ENCODE assay signal across 9 cellular contexts in the genomic region with DNA sequence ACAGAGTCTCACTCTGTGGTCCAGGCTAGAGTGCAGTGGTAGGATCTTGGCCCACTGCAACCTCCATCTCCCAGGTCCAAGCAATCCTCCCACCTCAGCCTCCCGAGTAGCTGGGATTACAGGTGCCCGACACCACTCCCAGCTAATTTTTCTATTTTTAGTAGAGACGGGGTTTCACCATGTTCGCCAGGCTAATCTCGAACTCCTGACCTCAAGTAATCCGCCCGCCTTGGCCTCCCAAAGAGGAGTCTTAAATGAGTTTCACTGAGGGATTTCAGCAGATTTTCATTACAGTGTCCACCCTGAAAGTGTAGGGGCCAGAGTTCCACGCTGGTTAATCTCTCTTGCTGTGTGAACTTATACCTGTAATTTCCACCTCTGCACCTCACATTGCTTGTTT. TPM values are rescaled to one million over a fixed set of nuclear protein-coding genes. Genes with fewer than 3 reads are reported as not detected.
A peak's percentile ranks its signal among the peaks of the same experiment; 100 is the strongest.
DNase-seq lines count a peak whose midpoint lies in the region; ATAC-seq, FAIRE-seq and TF ChIP-seq lines count a peak whose summit lies in the region.
"Had no signal": no experiment of that assay in that cellular context is flagged by ENCODE, and none has a peak within 500 bp of the region (broad histone marks: within the 10 kb centered on the region; RNA-seq: fewer than 3 reads in every experiment).

No MANE protein-coding gene starts in this region.

- TF ChIP-seq CTCF in HL-60 (IDR thresholded peaks at IDR 0.05; ENCODE audit: insufficient read depth, low read length) (no peak), astrocyte (IDR thresholded peaks at IDR 0.05; ENCODE audit: insufficient read depth, low read depth, low read length) (no peak), progenitor cell of endocrine pancreas (IDR thresholded peaks at IDR 0.05; ENCODE audit: unreplicated experiment) (no peak)

- H3K27me3 Mint-ChIP-seq in T-helper 1 cell treated with Interleukin-12 subunit alpha and Interleukin-12 subunit beta and Interleukin-4 antibody, amounts not matched to agents 30 μg/mL and 1 μg/mL, for 36 hours (ENCODE audit: low read depth): peaks cover 3% of the 10 kb centered on the region
- H3K27me3 Mint-ChIP-seq in astrocyte (ENCODE audit: low read depth, unreplicated experiment) (no peaks in the 10 kb centered on the region), progenitor cell of endocrine pancreas (peaks cover 4% of the 10 kb centered on the region)

- no peaks in the 10 kb centered on the region for H3K27me3 ChIP-seq in HL-60 (ENCODE audit: insufficient read depth, poor library complexity, severe bottlenecking)
- H3K27me3 ChIP-seq in astrocyte (ENCODE audit: insufficient read depth, low read length): no peaks in the 10 kb centered on the region

- ATAC-seq in GM18867 (IDR thresholded peaks at IDR 0.05; ENCODE audit: unreplicated experiment): no peak

- H3K9me3 Mint-ChIP-seq in T-helper 1 cell treated with Interleukin-12 subunit alpha and Interleukin-12 subunit beta and Interleukin-4 antibody, amounts not matched to agents 30 μg/mL and 1 μg/mL, for 36 hours: no peaks in the 10 kb centered on the region
- H3K9me3 Mint-ChIP-seq in astrocyte (ENCODE audit: unreplicated experiment) (no peaks in the 10 kb centered on the region), progenitor cell of endocrine pancreas (ENCODE audit: low read depth) (no peaks in the 10 kb centered on the region)

- H4K20me1 ChIP-seq in astrocyte (ENCODE audit: insufficient read depth, low read length): peaks cover 42% of the 10 kb centered on the region

- H3K36me3 Mint-ChIP-seq in T-helper 1 cell treated with Interleukin-12 subunit alpha and Interleukin-12 subunit beta and Interleukin-4 antibody, amounts not matched to agents 30 μg/mL and 1 μg/mL, for 36 hours (ENCODE audit: low read depth): peaks cover 44% of the 10 kb centered on the region
- H3K36me3 Mint-ChIP-seq in astrocyte (ENCODE audit: low read depth, unreplicated experiment) (peaks cover 27% of the 10 kb centered on the region), progenitor cell of endocrine pancreas (ENCODE audit: insufficient read depth) (peaks cover 25% of the 10 kb centered on the region)

- no peak overlapping the region for H3K4me2 ChIP-seq in astrocyte (ENCODE audit: low read length)

- no peak for FAIRE-seq in astrocyte (lab: Jason Lieb, UNC)

- H3K4me3 ChIP-seq in HL-60 (replicated peaks; ENCODE audit: insufficient read depth, low read length) (no peak overlapping the region), astrocyte (ENCODE audit: insufficient read depth, low read depth, low read length) (no peak overlapping the region)

- H3K4me3 Mint-ChIP-seq in T-helper 1 cell treated with Interleukin-12 subunit alpha and Interleukin-12 subunit beta and Interleukin-4 antibody, amounts not matched to agents 30 μg/mL and 1 μg/mL, for 36 hours: peak overlapping the region; percentile 99
- peak overlapping the region; percentile 98 for H3K4me3 Mint-ChIP-seq in astrocyte (ENCODE audit: unreplicated experiment)
- peak overlapping the region; percentile 92 for H3K4me3 Mint-ChIP-seq in progenitor cell of endocrine pancreas (ENCODE audit: low read depth)

- DNase-seq in T-helper 1 cell (no peak), HL-60 (ENCODE audit: low read depth in 1 of 2, low spot score in 1 of 2) (no peak), astrocyte (ENCODE audit: low read depth) (no peak), progenitor cell of endocrine pancreas (ENCODE audit: low spot score, unreplicated experiment) (no peak), pons (ENCODE audit: low spot score) (no peak), dermis blood vessel endothelial cell (no peak)

- H2AFZ ChIP-seq in astrocyte (ENCODE audit: low read depth, low read length): peak overlapping the region; percentile 57

- no peaks in the 10 kb centered on the region for H3K9me3 ChIP-seq in astrocyte (ENCODE audit: insufficient read depth, low read depth, low read length)

- peaks cover 30% of the 10 kb centered on the region for H3K36me3 ChIP-seq in astrocyte (ENCODE audit: insufficient read depth, low read length)

- H3K4me1 Mint-ChIP-seq in T-helper 1 cell treated with Interleukin-12 subunit alpha and Interleukin-12 subunit beta and Interleukin-4 antibody, amounts not matched to agents 30 μg/mL and 1 μg/mL, for 36 hours (ENCODE audit: low read depth): peaks cover 38% of the 10 kb centered on the region
- H3K4me1 Mint-ChIP-seq in astrocyte (ENCODE audit: low read depth, unreplicated experiment): peaks cover 24% of the 10 kb centered on the region
- H3K4me1 Mint-ChIP-seq in progenitor cell of endocrine pancreas (ENCODE audit: low read depth): peaks cover 38% of the 10 kb centered on the region

- H3K4me1 ChIP-seq in astrocyte (ENCODE audit: insufficient read depth, low read length): peaks cover 26% of the 10 kb centered on the region

- H3K27ac Mint-ChIP-seq in T-helper 1 cell treated with Interleukin-12 subunit alpha and Interleukin-12 subunit beta and Interleukin-4 antibody, amounts not matched to agents 30 μg/mL and 1 μg/mL, for 36 hours: no peak overlapping the region
- H3K27ac Mint-ChIP-seq in astrocyte (ENCODE audit: unreplicated experiment) (no peak overlapping the region), progenitor cell of endocrine pancreas (peak overlapping the region; percentile 98)

- H3K27ac ChIP-seq in HL-60 (replicated peaks): peak overlapping the region; percentile 98
- no peak overlapping the region for H3K27ac ChIP-seq in astrocyte (ENCODE audit: low read depth, low read length)

- H3K9ac ChIP-seq in astrocyte (ENCODE audit: low read length): no peak overlapping the region

- H3K79me2 ChIP-seq in astrocyte (ENCODE audit: insufficient read depth, low read length): peaks cover 46% of the 10 kb centered on the region

RNA-seq across cellular contexts. Expression of gene RPS3, which starts 0.4 kb away (rescaled TPM):
- total RNA-seq in astrocyte: 1,706 and 1,898 TPM in 2 replicates
- 2,637 and 2,682 TPM in 2 replicates for total RNA-seq in progenitor cell of endocrine pancreas
- 2,018 and 2,797 TPM in 2 replicates for total RNA-seq in dermis blood vessel endothelial cell

RNA-seq across cellular contexts. Expression of gene KLHL35, which starts 34.1 kb away (rescaled TPM):
- 0.77 and 0.87 TPM in 2 replicates for total RNA-seq in astrocyte
- 0.55 and 1.2 TPM in 2 replicates for total RNA-seq in progenitor cell of endocrine pancreas
- total RNA-seq in dermis blood vessel endothelial cell: 0.85 and 1.5 TPM in 2 replicates
- total RNA-seq: A172 had no signal

RNA-seq across cellular contexts. Expression of gene ARRB1, which starts 47.4 kb away (rescaled TPM):
- total RNA-seq in astrocyte (22.7 and 28.5 TPM in 2 replicates), progenitor cell of endocrine pancreas (32.5 and 36.0 TPM in 2 replicates), dermis blood vessel endothelial cell (223 and 280 TPM in 2 replicates)
